Comparison of ENCODE assay signal across 9 cellular contexts in genomic region chr12:87661770-87662402, GRCh38.
A peak's percentile ranks its signal among the peaks of the same experiment; 100 is the strongest.
DNase-seq lines count a peak whose midpoint lies in the region; ATAC-seq and TF ChIP-seq lines count a peak whose summit lies in the region.
"Had no signal": no experiment of that assay in that cellular context is flagged by ENCODE, and none has a peak within 500 bp of the region (broad histone marks: within the 10 kb centered on the region; RNA-seq: fewer than 3 reads in every experiment).

No MANE protein-coding gene starts in this region.

- no peak for TF ChIP-seq CTCF in DND-41 (IDR thresholded peaks at IDR 0.05; ENCODE audit: borderline replicate concordance, extremely low read depth, low read length, poor library complexity, severe bottlenecking)
- TF ChIP-seq CTCF in fibroblast of the aortic adventitia (IDR thresholded peaks at IDR 0.05; ENCODE audit: insufficient read depth, low read length) = no peak

- H3K27me3 ChIP-seq in DND-41 (ENCODE audit: insufficient read depth, low read length, poor library complexity) = no peaks in the 10 kb centered on the region
- H3K27me3 ChIP-seq: upper lobe of left lung had no signal

- no peak overlapping the region for H3K4me3 ChIP-seq in DND-41 (ENCODE audit: low read depth in 1 of 2, low read length in 2 of 2)
- peak overlapping the region; percentile 43 for H3K4me3 ChIP-seq in fibroblast of the aortic adventitia (ENCODE audit: low read depth, low read length)

- no peaks in the 10 kb centered on the region for H3K79me2 ChIP-seq in DND-41 (ENCODE audit: insufficient read depth, low read length)

- no peak overlapping the region for H3K27ac ChIP-seq in DND-41 (ENCODE audit: low read length)
- H3K27ac ChIP-seq: upper lobe of left lung had no signal

- H3K9ac ChIP-seq in DND-41 (ENCODE audit: low read depth, low read length) = no peak overlapping the region

- no peak overlapping the region for H2AFZ ChIP-seq in DND-41 (ENCODE audit: low read depth, low read length)

- H3K9me3 ChIP-seq in DND-41 (ENCODE audit: insufficient read depth, low read length, severe bottlenecking) = no peaks in the 10 kb centered on the region
- H3K9me3 ChIP-seq: upper lobe of left lung had no signal

- H3K36me3 ChIP-seq in DND-41 (ENCODE audit: insufficient read depth, low read length) = no peaks in the 10 kb centered on the region
- H3K36me3 ChIP-seq: upper lobe of left lung had no signal

- ATAC-seq in DND-41 (ENCODE audit: insufficient read depth, low read depth) = peak; percentile 72; the same call in 2 of the 3 replicates
- ATAC-seq in GM21737 (IDR thresholded peaks at IDR 0.05; ENCODE audit: unreplicated experiment) = peak; percentile 68

- H3K4me1 ChIP-seq in DND-41 (ENCODE audit: insufficient read depth, low read length) = no peaks in the 10 kb centered on the region
- H3K4me1 ChIP-seq: upper lobe of left lung had no signal

- DNase-seq in DND-41 = no peak
- DNase-seq in NCI-H2029 treated with DMSO at 0.1 percent for 48 hours (lab: John Stamatoyannopoulos, UW) = peak; percentile 54
- DNase-seq in fibroblast of the aortic adventitia (ENCODE audit: low read depth) = peak; percentile 40
- DNase-seq in ureter (ENCODE audit: low spot score) = no peak
- no peak for DNase-seq in stimulated activated CD4-positive, alpha-beta T cell treated with anti-CD3 and anti-CD28 coated beads, Interleukin-15, amount 100 ng/mL, for 24 hours
- DNase-seq in SKM-1 (lab: John Stamatoyannopoulos, UW; ENCODE audit: unreplicated experiment) = no peak
- no peak for DNase-seq in activated gamma-delta T cell treated with Interleukin-2 at 50 U/mL for 16 hours
- DNase-seq: upper lobe of left lung had no signal

- H3K4me2 ChIP-seq in DND-41 (ENCODE audit: insufficient read depth, low read length) = peak overlapping the region; percentile 24; the same call in 1 of the 2 replicates

- no peaks in the 10 kb centered on the region for H4K20me1 ChIP-seq in DND-41 (ENCODE audit: insufficient read depth, low read length)

Comparison
In these comparisons a context has a peak if more than half of its experiments do, and no peak if none do; other contexts are left out.
1. DNase-seq: peak in NCI-H2029 treated with DMSO at 0.1 percent for 48 hours (single experiment) and fibroblast of the aortic adventitia (single experiment); none in DND-41 (single experiment), ureter (single experiment), stimulated activated CD4-positive, alpha-beta T cell treated with anti-CD3 and anti-CD28 coated beads, Interleukin-15, amount 100 ng/mL, for 24 hours (single experiment), SKM-1 (single experiment) and activated gamma-delta T cell treated with Interleukin-2 at 50 U/mL for 16 hours (single experiment).